8 cellular contexts compared by ENCODE assay signal in the genomic region with DNA sequence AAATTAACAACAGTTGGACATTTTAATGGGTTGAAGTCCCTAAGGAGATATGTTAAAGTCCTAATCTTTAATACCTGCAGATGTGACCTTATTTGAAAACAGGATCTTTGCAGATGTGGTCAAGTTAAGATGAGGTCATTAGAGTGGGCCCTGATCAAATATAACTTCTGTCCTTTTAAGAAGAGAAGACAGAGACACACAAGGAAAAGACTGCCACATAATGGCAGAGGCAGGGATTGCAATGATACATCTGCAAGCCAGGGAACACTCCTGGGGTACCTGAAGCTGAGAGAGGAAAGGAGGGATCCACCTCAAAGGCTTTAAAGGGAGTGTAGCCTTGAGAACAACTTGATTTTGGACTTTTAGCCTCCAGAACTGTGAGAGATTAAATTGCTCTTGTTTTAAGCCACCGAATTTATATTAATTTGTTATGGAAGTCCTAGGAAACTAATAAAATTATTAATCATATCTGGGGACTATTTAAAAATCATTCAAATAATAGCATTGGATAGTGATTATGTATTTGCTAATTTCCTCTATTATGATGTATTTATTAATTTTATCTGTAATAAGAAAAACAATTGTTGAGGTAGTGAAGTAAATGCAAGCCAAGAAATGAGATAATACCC.
DNase-seq lines count a peak whose midpoint lies in the region; ATAC-seq and TF ChIP-seq lines count a peak whose summit lies in the region.

No MANE protein-coding gene starts in this region.

- CTCF ChIA-PET in AG04450 (lab: Charles Lee) = no interaction called here

- DNase-seq in AG04450 (ENCODE audit: low read depth, low spot score) = no peak
- peak in 1 of 2 experiments; percentile 1 for DNase-seq in HL-60 (ENCODE audit: low read depth in 1 of 2, low spot score in 1 of 2)
- peak; percentile 28 for DNase-seq in SW480 (ENCODE audit: low spot score)
- DNase-seq in left kidney (ENCODE audit: low read depth, low spot score) = peak; percentile 78
- no peak for DNase-seq in aorta
- no peak for DNase-seq in stimulated activated CD4-positive, alpha-beta T cell treated with anti-CD3 and anti-CD28 coated beads, Interleukin-4, amount 100 ng/mL, for 4 hours

- intact Hi-C loops in aorta (cut with DNase I) = no loop called here

- H3K4me3 ChIP-seq in AG04450 (ENCODE audit: low read depth, low read length) = no peak overlapping the region
- no peak overlapping the region for H3K4me3 ChIP-seq in HL-60 (replicated peaks; ENCODE audit: insufficient read depth, low read length)
- H3K4me3 ChIP-seq in aorta (ENCODE audit: low read length in 2 of 2) = no peak overlapping the region

- H3K36me3 ChIP-seq in aorta (ENCODE audit: control insufficient read depth in 1 of 2, insufficient read depth in 2 of 2, low read length in 1 of 2) = no peaks in the 10 kb centered on the region

- no peaks in the 10 kb centered on the region for H3K27me3 ChIP-seq in AG04450 (ENCODE audit: control insufficient read depth, insufficient read depth, low read length)
- H3K27me3 ChIP-seq in HL-60 (ENCODE audit: insufficient read depth, poor library complexity, severe bottlenecking) = no peaks in the 10 kb centered on the region
- no peaks in the 10 kb centered on the region for H3K27me3 ChIP-seq in aorta (ENCODE audit: control insufficient read depth in 1 of 2, insufficient read depth in 2 of 2, low read length in 1 of 2)

- peak; percentile 47 for TF ChIP-seq CTCF in AG04450 (IDR thresholded peaks at IDR 0.05; ENCODE audit: low read depth, low read length)
- peak; percentile 21 for TF ChIP-seq CTCF in HL-60 (IDR thresholded peaks at IDR 0.05; ENCODE audit: insufficient read depth, low read length)

- peak; percentile 93 for ATAC-seq in GM18858 (IDR thresholded peaks at IDR 0.05; ENCODE audit: unreplicated experiment)
- no peak for ATAC-seq in GM21723 (IDR thresholded peaks at IDR 0.05; ENCODE audit: unreplicated experiment)
- ATAC-seq in aorta (ENCODE audit: low FRiP score) = no peak

- H3K27ac ChIP-seq in AG04450 (ENCODE audit: low read depth, low read length) (no peak overlapping the region), HL-60 (replicated peaks) (no peak overlapping the region), aorta (ENCODE audit: low read depth in 1 of 2, low read length in 2 of 2) (no peak overlapping the region)

- POLR2A ChIA-PET in AG04450 (lab: Yijun Ruan, JAX) = no interaction called here

- H3K4me1 ChIP-seq in aorta (ENCODE audit: control insufficient read depth in 1 of 2, insufficient read depth in 2 of 2, low read length in 2 of 2) = no peaks in the 10 kb centered on the region

- H3K9me3 ChIP-seq in AG04450 (ENCODE audit: control insufficient read depth, insufficient read depth, low read length) = no peaks in the 10 kb centered on the region
- no peaks in the 10 kb centered on the region for H3K9me3 ChIP-seq in aorta (ENCODE audit: control insufficient read depth, low read length)

- 0 to 6% methylated on average over 1 of the region's 1 CpG for WGBS in aorta, 2 donors

Comparison
In these comparisons a context has a peak if more than half of its experiments do, and no peak if none do; other contexts are left out.
1. DNase-seq: peak in SW480 (single experiment) and left kidney (single experiment); none in AG04450 (single experiment), aorta (0 of 2) and stimulated activated CD4-positive, alpha-beta T cell treated with anti-CD3 and anti-CD28 coated beads, Interleukin-4, amount 100 ng/mL, for 4 hours (0 of 2).